Comparison of ENCODE assay signal across 17 cellular contexts in the genomic region with DNA sequence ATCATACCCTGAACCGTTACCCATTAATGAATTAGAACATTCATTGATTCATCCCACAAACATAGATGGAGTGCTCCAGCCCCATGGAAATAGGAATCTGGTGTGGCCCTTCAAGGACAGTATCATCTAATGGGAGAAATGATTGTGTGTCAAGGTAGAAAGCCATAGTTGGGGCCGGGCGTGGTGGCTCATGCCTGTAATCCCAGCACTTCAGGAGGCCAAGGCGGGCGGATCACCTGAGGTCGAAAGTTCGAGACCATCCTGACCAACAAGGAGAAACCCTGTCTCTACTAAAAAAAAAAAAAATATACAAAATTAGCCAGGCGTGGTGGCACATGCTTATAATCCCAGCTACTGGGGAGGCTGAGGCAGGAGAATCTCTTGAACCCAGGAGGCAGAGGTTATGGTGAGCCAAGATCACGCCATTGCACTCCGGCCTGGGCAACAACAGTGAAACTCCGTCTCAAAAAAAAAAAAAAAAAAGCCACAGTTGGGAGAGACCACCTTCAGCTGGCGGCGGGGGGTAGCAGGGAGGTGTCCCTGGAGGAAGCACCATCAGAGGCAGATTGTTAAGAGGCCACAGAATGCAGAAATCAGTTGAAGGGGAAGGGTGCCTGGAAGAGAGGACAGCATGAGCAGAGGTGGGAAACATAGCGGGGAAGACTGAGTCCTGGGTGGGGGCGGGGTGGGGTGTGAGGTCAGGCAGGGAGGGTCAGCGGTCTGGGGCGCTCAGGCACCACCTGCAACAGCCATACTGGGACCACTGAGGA.
A peak's percentile ranks its signal among the peaks of the same experiment; 100 is the strongest.
DNase-seq lines count a peak whose midpoint lies in the region; ATAC-seq and TF ChIP-seq lines count a peak whose summit lies in the region.
"Had no signal": no experiment of that assay in that cellular context is flagged by ENCODE, and none has a peak within 500 bp of the region (broad histone marks: within the 10 kb centered on the region; RNA-seq: fewer than 3 reads in every experiment).

No MANE protein-coding gene starts in this region.

- H2AFZ ChIP-seq in Karpas-422 (ENCODE audit: low read length) = no peak overlapping the region
- H2AFZ ChIP-seq: GM23248 had no signal

- H3K27me3 Mint-ChIP-seq in osteocyte (ENCODE audit: unreplicated experiment) = no peaks in the 10 kb centered on the region
- no peaks in the 10 kb centered on the region for H3K27me3 Mint-ChIP-seq in activated CD4-positive, alpha-beta T cell treated with anti-CD3 and anti-CD28 coated beads, Interleukin-2, amount 10 ng/mL, durations not matched to agents 24 days and 14 days

- TF ChIP-seq CTCF in right atrium auricular region (IDR thresholded peaks at IDR 0.05) (no peak), osteocyte (IDR thresholded peaks at IDR 0.05) (no peak)

- H3K4me2 ChIP-seq in Karpas-422 (ENCODE audit: low read depth, low read length, poor library complexity, severe bottlenecking) = no peak overlapping the region
- H3K4me2 ChIP-seq: BLaER1 had no signal

- H3K27ac ChIP-seq in right atrium auricular region (no peak overlapping the region), Karpas-422 (ENCODE audit: low read length) (no peak overlapping the region)
- H3K27ac ChIP-seq: BLaER1, GM23248, HL-60 had no signal

- intact Hi-C loops in left cardiac atrium (cut with DNase I) = no loop called here
- intact Hi-C loops in activated CD4-positive, alpha-beta T cell treated with anti-CD3 and anti-CD28 coated beads, Interleukin-2, amount 10 ng/mL, durations not matched to agents 24 days and 14 days (cut with micrococcal nuclease) = no loop called here

- no peak overlapping the region for H3K4me3 Mint-ChIP-seq in osteocyte (ENCODE audit: unreplicated experiment)
- no peak overlapping the region for H3K4me3 Mint-ChIP-seq in activated CD4-positive, alpha-beta T cell treated with anti-CD3 and anti-CD28 coated beads, Interleukin-2, amount 10 ng/mL, durations not matched to agents 24 days and 14 days
- H3K4me3 Mint-ChIP-seq: CD14-positive monocyte; CD4-positive, alpha-beta memory T cell had no signal

- H4K20me1 ChIP-seq in Karpas-422 (ENCODE audit: insufficient read depth, low read depth, low read length) = no peaks in the 10 kb centered on the region
- H4K20me1 ChIP-seq: BLaER1 had no signal

- ATAC-seq in left cardiac atrium = no peak

- H3K79me2 ChIP-seq in Karpas-422 (ENCODE audit: low read length) = no peaks in the 10 kb centered on the region

- no peak overlapping the region for H3K9ac ChIP-seq in Karpas-422 (ENCODE audit: low read length)
- H3K9ac ChIP-seq: BLaER1, GM23248 had no signal

- peaks cover 4% of the 10 kb centered on the region for H3K4me1 Mint-ChIP-seq in osteocyte (ENCODE audit: unreplicated experiment)
- no peaks in the 10 kb centered on the region for H3K4me1 Mint-ChIP-seq in activated CD4-positive, alpha-beta T cell treated with anti-CD3 and anti-CD28 coated beads, Interleukin-2, amount 10 ng/mL, durations not matched to agents 24 days and 14 days
- H3K4me1 Mint-ChIP-seq: CD4-positive, alpha-beta memory T cell had no signal

- H3K4me1 ChIP-seq in right atrium auricular region = no peaks in the 10 kb centered on the region
- H3K4me1 ChIP-seq in Karpas-422 (ENCODE audit: low read length) = no peaks in the 10 kb centered on the region
- H3K4me1 ChIP-seq: BLaER1, HAP-1 had no signal

- no peaks in the 10 kb centered on the region for H3K9me3 Mint-ChIP-seq in osteocyte (ENCODE audit: unreplicated experiment)
- no peaks in the 10 kb centered on the region for H3K9me3 Mint-ChIP-seq in activated CD4-positive, alpha-beta T cell treated with anti-CD3 and anti-CD28 coated beads, Interleukin-2, amount 10 ng/mL, durations not matched to agents 24 days and 14 days
- H3K9me3 Mint-ChIP-seq: CD4-positive, alpha-beta memory T cell had no signal

- H3K36me3 Mint-ChIP-seq in osteocyte (ENCODE audit: unreplicated experiment) = peaks cover 35% of the 10 kb centered on the region
- no peaks in the 10 kb centered on the region for H3K36me3 Mint-ChIP-seq in activated CD4-positive, alpha-beta T cell treated with anti-CD3 and anti-CD28 coated beads, Interleukin-2, amount 10 ng/mL, durations not matched to agents 24 days and 14 days (ENCODE audit: low read depth)
- H3K36me3 Mint-ChIP-seq: CD14-positive monocyte; CD4-positive, alpha-beta memory T cell had no signal

- peak; percentile 36 for DNase-seq in right atrium auricular region (ENCODE audit: low spot score)
- DNase-seq in left cardiac atrium = no peak
- peak; percentile 15 for DNase-seq in islet precursor cell
- peak; percentile 56 for DNase-seq in osteocyte (ENCODE audit: extremely low spot score, unreplicated experiment)
- DNase-seq in Karpas-422 = no peak
- DNase-seq in DMS79 (lab: John Stamatoyannopoulos, UW) = no peak
- DNase-seq in activated CD4-positive, alpha-beta T cell treated with anti-CD3 and anti-CD28 coated beads, Interleukin-2, amount 10 ng/mL, durations not matched to agents 24 days and 14 days = no peak
- DNase-seq: 8988T; CD4-positive, alpha-beta memory T cell; DMS153; DMS79 treated with DMSO at 0.1 percent for 48 hours; GF-D8; GM23248 had no signal

- H3K27ac Mint-ChIP-seq in osteocyte (ENCODE audit: unreplicated experiment) = no peak overlapping the region
- no peak overlapping the region for H3K27ac Mint-ChIP-seq in activated CD4-positive, alpha-beta T cell treated with anti-CD3 and anti-CD28 coated beads, Interleukin-2, amount 10 ng/mL, durations not matched to agents 24 days and 14 days
- H3K27ac Mint-ChIP-seq: CD14-positive monocyte; CD4-positive, alpha-beta memory T cell had no signal

- H3K4me3 ChIP-seq in right atrium auricular region = no peak overlapping the region
- H3K4me3 ChIP-seq in Karpas-422 (ENCODE audit: low read length) = no peak overlapping the region
- H3K4me3 ChIP-seq: BLaER1, GM23248, HAP-1 had no signal

- no peaks in the 10 kb centered on the region for H3K9me3 ChIP-seq in right atrium auricular region
- no peaks in the 10 kb centered on the region for H3K9me3 ChIP-seq in Karpas-422 (ENCODE audit: low read length)
- H3K9me3 ChIP-seq: HAP-1 had no signal

- no peaks in the 10 kb centered on the region for H3K9me2 ChIP-seq in Karpas-422 (replicated peaks; ENCODE audit: insufficient read depth, low read length)

- H3K36me3 ChIP-seq in right atrium auricular region = no peaks in the 10 kb centered on the region
- H3K36me3 ChIP-seq in Karpas-422 (ENCODE audit: insufficient read depth, low read length) = no peaks in the 10 kb centered on the region
- H3K36me3 ChIP-seq: BLaER1, HAP-1 had no signal

- H3K27me3 ChIP-seq in right atrium auricular region (no peaks in the 10 kb centered on the region), Karpas-422 (ENCODE audit: low read length) (no peaks in the 10 kb centered on the region)
- H3K27me3 ChIP-seq: BLaER1 had no signal

Comparison
In these comparisons a context has a peak if more than half of its experiments do, and no peak if none do; other contexts are left out.
1. DNase-seq: peak in right atrium auricular region (single experiment), islet precursor cell (single experiment) and osteocyte (single experiment); none in left cardiac atrium (single experiment), Karpas-422 (single experiment), DMS79 (single experiment) and activated CD4-positive, alpha-beta T cell treated with anti-CD3 and anti-CD28 coated beads, Interleukin-2, amount 10 ng/mL, durations not matched to agents 24 days and 14 days (single experiment).